Comparison of ENCODE assay signal across 1 cellular context in genomic region chr10:71223365-71224058, GRCh38.
A peak's percentile ranks its signal among the peaks of the same experiment; 100 is the strongest.
TF ChIP-seq lines count a peak whose summit lies in the region.

No MANE protein-coding gene starts in this region.

TF ChIP-seq in K562, 482 proteins besides CTCF, POLR2A, EP300 and RAD21 (continued from another document and continues in another):
- peak; percentile 47 to 70; a peak in 3 of 4 replicates for TF ChIP-seq TRIM24 (IDR thresholded peaks at IDR 0.05)
- peak; percentile 39 for TF ChIP-seq HDAC3 (IDR thresholded peaks at IDR 0.05; ENCODE audit: borderline replicate concordance, partially characterized antibody)
- no peak for TF ChIP-seq ZBTB7A (IDR thresholded peaks at IDR 0.05; ENCODE audit: borderline replicate concordance, control insufficient read depth, low read depth, low read length)
- no peak for TF ChIP-seq POLR2G (IDR thresholded peaks at IDR 0.05; ENCODE audit: low read depth, low read length)
- no peak for TF ChIP-seq SP2 (IDR thresholded peaks at IDR 0.05; ENCODE audit: extremely low read depth, low read depth, low read length, poor library complexity, severe bottlenecking)
- TF ChIP-seq TEAD1 (CRISPR knock-in tag; IDR thresholded peaks at IDR 0.05): peak in 1 of 2 experiments; percentile 77; a peak in 2 of 4 replicates
- no peak for TF ChIP-seq IRF9 (tag; IDR thresholded peaks at IDR 0.05)
- no peak for TF ChIP-seq ETV1 (tag; conservative IDR thresholded peaks at IDR 0.05; ENCODE audit: low read depth)
- TF ChIP-seq THAP7 (CRISPR knock-in tag; IDR thresholded peaks at IDR 0.05): no peak
- no peak for TF ChIP-seq THRB (CRISPR knock-in tag; conservative IDR thresholded peaks at IDR 0.05)
- peak; percentile 39 for TF ChIP-seq HES1 (IDR thresholded peaks at IDR 0.05; ENCODE audit: low read depth)
- TF ChIP-seq ZNF354B (CRISPR knock-in tag; IDR thresholded peaks at IDR 0.05): no peak
- no peak for TF ChIP-seq NFRKB (IDR thresholded peaks at IDR 0.05; ENCODE audit: low read depth)
- no peak for TF ChIP-seq DIDO1 (tag; IDR thresholded peaks at IDR 0.05; ENCODE audit: low read depth)
- TF ChIP-seq KLF16 (IDR thresholded peaks at IDR 0.05): peak; percentile 84
- no peak for TF ChIP-seq KLF1 (tag; IDR thresholded peaks at IDR 0.05)
- TF ChIP-seq HEY1 (CRISPR knock-in tag; IDR thresholded peaks at IDR 0.05; ENCODE audit: borderline replicate concordance): no peak
- no peak for TF ChIP-seq FOXK1 (CRISPR knock-in tag; IDR thresholded peaks at IDR 0.05; ENCODE audit: borderline replicate concordance)
- peak; percentile 40 to 44; a peak in 2 of 4 replicates for TF ChIP-seq NRF1 (conservative IDR thresholded peaks at IDR 0.05 in 1 of 2, IDR thresholded peaks at IDR 0.05 in 1 of 2)
- peak; percentile 72 for TF ChIP-seq CTBP1 (IDR thresholded peaks at IDR 0.05; ENCODE audit: borderline replicate concordance)
- peak; percentile 36; the same call in 1 of the 2 replicates for TF ChIP-seq ATF4 (CRISPR knock-in tag; IDR thresholded peaks at IDR 0.05)
- TF ChIP-seq ZNF431 (CRISPR knock-in tag; IDR thresholded peaks at IDR 0.05): no peak
- no peak for TF ChIP-seq MECOM (CRISPR knock-in tag; IDR thresholded peaks at IDR 0.05)
- no peak for TF ChIP-seq ZNF511 (CRISPR knock-in tag; IDR thresholded peaks at IDR 0.05)
- no peak for TF ChIP-seq ZNF561 (CRISPR knock-in tag; conservative IDR thresholded peaks at IDR 0.05)
- TF ChIP-seq CEBPG (CRISPR knock-in tag; IDR thresholded peaks at IDR 0.05): no peak
- TF ChIP-seq CEBPG (tag; conservative IDR thresholded peaks at IDR 0.05 in 1 of 2, IDR thresholded peaks at IDR 0.05 in 1 of 2): no peak
- no peak for TF ChIP-seq ZNF12 (CRISPR knock-in tag; IDR thresholded peaks at IDR 0.05)
- no peak for TF ChIP-seq MCM7 (IDR thresholded peaks at IDR 0.05)
- no peak for TF ChIP-seq ARID4B (CRISPR knock-in tag; IDR thresholded peaks at IDR 0.05)
- TF ChIP-seq MBD1 (CRISPR knock-in tag; IDR thresholded peaks at IDR 0.05): no peak
- TF ChIP-seq CHCHD3 (CRISPR knock-in tag; IDR thresholded peaks at IDR 0.05): no peak
- TF ChIP-seq STAT5A (IDR thresholded peaks at IDR 0.05; ENCODE audit: borderline replicate concordance, low read length): peak; percentile 40; the same call in 1 of the 2 replicates
- no peak for TF ChIP-seq U2AF2 (optimal IDR thresholded peaks at IDR 0.05; ENCODE audit: low read depth, low read length)
- TF ChIP-seq ZZZ3 (IDR thresholded peaks at IDR 0.05): no peak
- TF ChIP-seq RHOXF2B (CRISPR knock-in tag; conservative IDR thresholded peaks at IDR 0.05): no peak
- TF ChIP-seq BCLAF1 (IDR thresholded peaks at IDR 0.05; ENCODE audit: borderline replicate concordance in 1 of 2, control insufficient read depth in 1 of 2, low read depth in 2 of 2, low read length in 1 of 2): no peak
- TF ChIP-seq RNF219 (CRISPR knock-in tag; IDR thresholded peaks at IDR 0.05): no peak
- TF ChIP-seq EWSR1 (IDR thresholded peaks at IDR 0.05; ENCODE audit: borderline replicate concordance, low read depth, partially characterized antibody): no peak
- no peak for TF ChIP-seq TAF15 (IDR thresholded peaks at IDR 0.05; ENCODE audit: low read depth, low read length)
- TF ChIP-seq ZMIZ1 (IDR thresholded peaks at IDR 0.05; ENCODE audit: low read depth in 2 of 2, low read length in 2 of 2): peak in 1 of 2 experiments; percentile 56; a peak in 1 of 4 replicates
- peak; percentile 51; the same call in 1 of the 2 replicates for TF ChIP-seq HDAC2 (IDR thresholded peaks at IDR 0.05)
- TF ChIP-seq MBD2 (IDR thresholded peaks at IDR 0.05; ENCODE audit: borderline replicate concordance, low read depth): no peak
- peak; percentile 82 for TF ChIP-seq SOX6 (IDR thresholded peaks at IDR 0.05)
